ENCODE assay signal across 25 cellular contexts in the genomic region with DNA sequence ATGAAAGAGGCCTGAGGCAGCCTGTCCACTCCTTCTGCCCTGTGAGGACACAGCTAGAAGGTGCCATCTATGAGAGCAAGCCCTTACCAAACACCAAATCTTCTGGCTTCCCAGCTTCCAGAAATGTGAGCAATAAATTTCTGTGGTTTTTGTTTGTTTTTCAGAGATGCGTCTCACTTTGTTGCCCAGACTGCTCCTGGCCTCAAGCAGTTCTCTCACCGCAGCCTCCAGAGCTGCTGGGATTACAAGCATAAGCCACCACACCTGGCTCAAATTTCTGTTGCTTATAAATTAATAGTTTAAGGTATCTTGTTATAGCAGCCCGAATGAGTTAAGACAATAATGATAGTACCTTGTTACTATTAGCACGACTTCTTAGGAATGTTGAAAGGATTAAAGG. TPM values are rescaled to one million over a fixed set of nuclear protein-coding genes. Genes with fewer than 3 reads are reported as not detected.
A peak's percentile ranks its signal among the peaks of the same experiment; 100 is the strongest.
DNase-seq lines count a peak whose midpoint lies in the region; ATAC-seq and TF ChIP-seq lines count a peak whose summit lies in the region.
"Had no signal": no experiment of that assay in that cellular context is flagged by ENCODE, and none has a peak within 500 bp of the region (broad histone marks: within the 10 kb centered on the region; RNA-seq: fewer than 3 reads in every experiment).

No MANE protein-coding gene starts in this region.

- TF ChIP-seq CTCF in BJ (IDR thresholded peaks at IDR 0.05; ENCODE audit: insufficient read depth, low read depth, low read length), result no peak
- no peak for TF ChIP-seq CTCF in HFFc6 (IDR thresholded peaks at IDR 0.05)

- CTCF ChIA-PET in BJ (lab: Yijun Ruan, JAX), result interaction anchor here (1.1 to 2.7 kb wide), 2 partner anchors 121 to 240 kb away, joined by 4 to 10 read pairs; no protein-coding TSS in a partner anchor

- no peak overlapping the region for H3K4me3 ChIP-seq in BJ (ENCODE audit: low read depth, low read length)
- H3K4me3 ChIP-seq in adipocyte (ENCODE audit: low read length), result no peak overlapping the region
- H3K4me3 ChIP-seq: psoas muscle, skin epidermis had no signal

- H3K36me3 Mint-ChIP-seq in HFFc6 (ENCODE audit: low read depth), result no peaks in the 10 kb centered on the region

- H3K4me1 ChIP-seq in adipocyte (ENCODE audit: control insufficient read depth, insufficient read depth, low read length), result peaks cover 5% of the 10 kb centered on the region
- H3K4me1 ChIP-seq: psoas muscle had no signal

- no peaks in the 10 kb centered on the region for H3K36me3 ChIP-seq in BJ (ENCODE audit: control insufficient read depth, insufficient read depth, low read length)
- H3K36me3 ChIP-seq in adipocyte (ENCODE audit: control insufficient read depth, insufficient read depth, low read length, severe bottlenecking), result no peaks in the 10 kb centered on the region

- H3K27me3 ChIP-seq in BJ (ENCODE audit: control insufficient read depth, insufficient read depth, low read length) (peaks cover 7% of the 10 kb centered on the region; the same call in 1 of the 2 replicates), adipocyte (replicated peaks; ENCODE audit: control insufficient read depth, insufficient read depth, low read length) (peaks cover 25% of the 10 kb centered on the region)

- no peak overlapping the region for H3K9ac ChIP-seq in adipocyte (ENCODE audit: low read length)

- H3K27me3 Mint-ChIP-seq in HFFc6 (ENCODE audit: insufficient read depth), result peaks cover 30% of the 10 kb centered on the region

- H3K27ac Mint-ChIP-seq in HFFc6, result no peak overlapping the region
- H3K27ac Mint-ChIP-seq: activated naive CD4-positive, alpha-beta T cell treated with anti-CD3 and anti-CD28 coated beads for 36 hours; activated T-cell treated with anti-CD3 and anti-CD28 coated beads, Interleukin-2, amount 50 U/mL, for 72 hours; CD4-positive, alpha-beta T cell had no signal

- ATAC-seq in HG03135 (IDR thresholded peaks at IDR 0.05; ENCODE audit: unreplicated experiment) (no peak), GM18858 (IDR thresholded peaks at IDR 0.05; ENCODE audit: unreplicated experiment) (no peak), HG02885 (IDR thresholded peaks at IDR 0.05; ENCODE audit: poor library complexity, unreplicated experiment) (no peak)
- ATAC-seq: activated T-cell treated with anti-CD3 and anti-CD28 coated beads, Interleukin-2, amount 50 U/mL, for 72 hours; esophagus mucosa; psoas muscle had no signal

- H3K9me3 Mint-ChIP-seq in HFFc6, result no peaks in the 10 kb centered on the region
- H3K9me3 Mint-ChIP-seq: activated naive CD4-positive, alpha-beta T cell treated with anti-CD3 and anti-CD28 coated beads for 36 hours; activated T-cell treated with anti-CD3 and anti-CD28 coated beads, Interleukin-2, amount 50 U/mL, for 72 hours; CD4-positive, alpha-beta T cell had no signal

- no peaks in the 10 kb centered on the region for H3K9me3 ChIP-seq in adipocyte (ENCODE audit: control insufficient read depth, low read length)
- H3K9me3 ChIP-seq: psoas muscle had no signal

- H3K4me1 Mint-ChIP-seq in HFFc6 (ENCODE audit: low read depth), result peaks cover 25% of the 10 kb centered on the region

- no peak overlapping the region for H3K4me3 Mint-ChIP-seq in HFFc6
- H3K4me3 Mint-ChIP-seq: activated naive CD4-positive, alpha-beta T cell treated with anti-CD3 and anti-CD28 coated beads for 36 hours; activated T-cell treated with anti-CD3 and anti-CD28 coated beads, Interleukin-2, amount 50 U/mL, for 72 hours; CD4-positive, alpha-beta T cell had no signal

- POLR2A ChIA-PET in BJ (lab: Charles Lee), result no interaction called here

- DNase-seq in BJ (ENCODE audit: low read depth), result peak; percentile 4
- DNase-seq in HFFc6, result peak; percentile 40
- DNase-seq in adipocyte (ENCODE audit: low read depth), result peak; percentile 21
- DNase-seq in glomerular visceral epithelial cell (ENCODE audit: extremely low spot score), result peak; percentile 28
- DNase-seq in kidney glomerular epithelial cell (lab: John Stamatoyannopoulos, UW), result no peak
- DNase-seq: activated CD4-positive, alpha-beta T cell treated with anti-CD3 and anti-CD28 coated beads for 4 hours; activated naive CD4-positive, alpha-beta T cell treated with anti-CD3 and anti-CD28 coated beads for 36 hours; activated T-cell treated with anti-CD3 and anti-CD28 coated beads, Interleukin-2, amount 50 U/mL, for 72 hours; aorta; CD4-positive, alpha-beta T cell; DMS153; IMR-90; NCI-H146; NCI-H2171 treated with DMSO at 0.1 percent for 48 hours; psoas muscle; stimulated activated CD4-positive, alpha-beta T cell treated with anti-CD3 and anti-CD28 coated beads, Interleukin-1b, Interleukin-23, amount 100 ng/mL, for 48 hours; substantia nigra had no signal

RNA-seq across cellular contexts. Expression of gene SLC16A11, which starts 12.5 kb away (rescaled TPM):
- polyA plus RNA-seq in BJ (2011; rRNA removed), result not detected in 2 replicates
- polyA minus RNA-seq in BJ (2011; rRNA and poly(A)+ RNA removed), result not detected in 2 replicates
- not detected for total RNA-seq in HFFc6 (2021; fragmentation: NEBNext Ultra II Directional; extraction: Animal tissue kit (Norgen Biotek cat#: 25700))
- total RNA-seq: cerebellum, IMR-90 had no signal
- polyA plus RNA-seq: AG04450, aorta, IMR-90 had no signal

RNA-seq across cellular contexts. Expression of gene SLC16A13, which starts 20.6 kb away (rescaled TPM):
- polyA plus RNA-seq in BJ (2011; rRNA removed), result 1.4 and 2.8 TPM in 2 replicates
- polyA minus RNA-seq in BJ (2011; rRNA and poly(A)+ RNA removed), result 0.93 and 1.4 TPM in 2 replicates
- total RNA-seq in HFFc6 (2021; fragmentation: NEBNext Ultra II Directional; extraction: Animal tissue kit (Norgen Biotek cat#: 25700)), result 1 to 10 TPM; 1.6 to 3.4 (median 1.9) TPM

RNA-seq across cellular contexts. Expression of gene CLEC10A, which starts 23.7 kb away (rescaled TPM):
- polyA plus RNA-seq in BJ (2011; rRNA removed), result not detected in 2 replicates
- polyA minus RNA-seq in BJ (2011; rRNA and poly(A)+ RNA removed), result not detected in 2 replicates
- total RNA-seq in HFFc6 (2021; fragmentation: NEBNext Ultra II Directional; extraction: Animal tissue kit (Norgen Biotek cat#: 25700)), result not detected
- total RNA-seq: activated naive CD4-positive, alpha-beta T cell treated with anti-CD3 and anti-CD28 coated beads for 36 hours; activated T-cell treated with anti-CD3 and anti-CD28 coated beads, Interleukin-2, amount 50 U/mL, for 72 hours; cerebellum; IMR-90; T-helper 1 cell treated with Interleukin-12 subunit alpha and Interleukin-12 subunit beta and Interleukin-4 antibody, amounts not matched to agents 30 ng/mL and 1 ng/mL, for 36 hours had no signal
- polyA plus RNA-seq: AG04450, IMR-90 had no signal

RNA-seq across cellular contexts. Expression of gene BCL6B, which starts 33.5 kb away (rescaled TPM):
- not detected in 2 replicates for polyA plus RNA-seq in BJ (2011; rRNA removed)
- polyA minus RNA-seq in BJ (2011; rRNA and poly(A)+ RNA removed), result not detected in 2 replicates
- not detected for total RNA-seq in HFFc6 (2021; fragmentation: NEBNext Ultra II Directional; extraction: Animal tissue kit (Norgen Biotek cat#: 25700))
- total RNA-seq: CD4-positive, alpha-beta T cell; IMR-90 had no signal
- polyA plus RNA-seq: AG04450, IMR-90 had no signal

RNA-seq across cellular contexts. Expression of gene RNASEK, which starts 44.0 kb away (rescaled TPM):
- polyA plus RNA-seq in BJ (2011; rRNA removed), result 362 and 399 TPM in 2 replicates
- polyA minus RNA-seq in BJ (2011; rRNA and poly(A)+ RNA removed), result 75.4 and 87.6 TPM in 2 replicates
- total RNA-seq in HFFc6 (2021; fragmentation: NEBNext Ultra II Directional; extraction: Animal tissue kit (Norgen Biotek cat#: 25700)), result 100 to 1,000 TPM; 286 to 382 (median 343) TPM
